In the genomic region with DNA sequence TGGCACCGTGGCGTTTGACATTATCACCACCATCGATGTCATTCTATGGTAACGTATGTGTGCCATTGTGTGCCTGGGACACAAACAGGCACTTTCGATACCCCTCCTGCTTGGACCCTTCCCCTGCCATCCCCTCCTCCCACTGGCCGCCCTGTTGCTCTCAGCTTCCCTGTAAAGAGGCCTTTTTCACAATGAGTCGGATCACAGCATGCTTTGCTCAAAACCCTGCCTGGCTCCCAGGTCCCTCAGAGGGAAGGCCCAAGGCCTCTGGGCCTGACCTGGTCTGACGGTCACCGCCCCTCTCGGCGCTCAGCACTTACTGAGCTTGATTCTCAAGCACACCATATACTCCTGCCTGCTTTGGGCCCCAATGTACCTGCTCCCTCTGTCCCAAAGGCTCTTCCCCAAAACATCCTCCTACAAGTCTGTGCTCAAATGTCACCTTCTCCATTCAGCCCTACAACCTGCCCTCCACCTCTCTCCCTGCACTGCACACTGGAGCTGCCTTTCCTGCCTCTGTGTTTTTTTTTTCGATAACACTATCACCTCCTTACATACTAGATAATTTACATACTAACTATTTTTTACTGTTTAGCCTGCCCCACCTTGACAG, we compare ENCODE assay signal across 22 cellular contexts.
"Had no signal": no experiment of that assay in that cellular context is flagged by ENCODE, and none has a peak within 500 bp of the region (broad histone marks: within the 10 kb centered on the region; RNA-seq: fewer than 3 reads in every experiment).

No MANE protein-coding gene starts in this region.

- H3K27ac ChIP-seq: adrenal gland, gastroesophageal sphincter, heart left ventricle, left ventricle myocardium inferior, ovary, psoas muscle, skin epidermis, testis, upper lobe of right lung had no signal

- H3K9me3 Mint-ChIP-seq: activated naive CD4-positive, alpha-beta T cell treated with anti-CD3 and anti-CD28 coated beads, Interleukin-2, amount 50 U/mL, for 72 hours; activated T-cell treated with anti-CD3 and anti-CD28 coated beads, Interleukin-2, amount 50 U/mL, for 72 hours; dendritic cell treated with granulocyte-macrophage colony-stimulating factor and Interleukin-4, amounts not matched to agents 40 ng/mL and 50 ng/mL, for 4 days had no signal

- H3K36me3 ChIP-seq: adrenal gland, gastroesophageal sphincter, heart left ventricle, left ventricle myocardium inferior, ovary, upper lobe of right lung had no signal

- H3K4me1 ChIP-seq: adrenal gland, testis, upper lobe of right lung had no signal

- H3K27me3 ChIP-seq: adrenal gland, heart left ventricle, ovary, testis, upper lobe of right lung had no signal

- H3K36me3 Mint-ChIP-seq: activated naive CD4-positive, alpha-beta T cell treated with anti-CD3 and anti-CD28 coated beads, Interleukin-2, amount 50 U/mL, for 72 hours; naive B cell had no signal

- H3K4me3 Mint-ChIP-seq: activated T-cell treated with anti-CD3 and anti-CD28 coated beads, Interleukin-2, amount 50 U/mL, for 72 hours; dendritic cell treated with granulocyte-macrophage colony-stimulating factor and Interleukin-4, amounts not matched to agents 40 ng/mL and 50 ng/mL, for 4 days had no signal

- H3K27me3 Mint-ChIP-seq: dendritic cell treated with granulocyte-macrophage colony-stimulating factor and Interleukin-4, amounts not matched to agents 40 ng/mL and 50 ng/mL, for 4 days had no signal

- ATAC-seq: activated CD4-positive, CD25-positive, alpha-beta regulatory T cell treated with anti-CD3 and anti-CD28 coated beads, Interleukin-2, amount 50 U/mL, for 24 hours; activated naive CD4-positive, alpha-beta T cell treated with anti-CD3 and anti-CD28 coated beads, Interleukin-2, amount 50 U/mL, for 72 hours; activated T-cell treated with anti-CD3 and anti-CD28 coated beads, Interleukin-2, amount 50 U/mL, for 72 hours; esophagus mucosa; gastroesophageal sphincter; heart left ventricle; psoas muscle; right cardiac atrium; upper lobe of right lung had no signal

- DNase-seq: activated CD8-positive, alpha-beta memory T cell treated with anti-CD3 and anti-CD28 coated beads for 24 hours; activated CD8-positive, alpha-beta memory T cell treated with anti-CD3 and anti-CD28 coated beads, Interleukin-2, amount 50 U/mL, for 48 hours; activated gamma-delta T cell; activated T-cell treated with anti-CD3 and anti-CD28 coated beads, Interleukin-2, amount 50 U/mL, for 72 hours; adrenal gland; effector CD8-positive, alpha-beta T cell; heart left ventricle; left ventricle myocardium inferior; mammary epithelial cell; naive B cell; ovary; psoas muscle; right cardiac atrium; T-helper 9 cell; testis; upper lobe of right lung had no signal

- H3K27ac Mint-ChIP-seq: activated naive CD4-positive, alpha-beta T cell treated with anti-CD3 and anti-CD28 coated beads, Interleukin-2, amount 50 U/mL, for 72 hours; activated T-cell treated with anti-CD3 and anti-CD28 coated beads, Interleukin-2, amount 50 U/mL, for 72 hours; dendritic cell treated with granulocyte-macrophage colony-stimulating factor and Interleukin-4, amounts not matched to agents 40 ng/mL and 50 ng/mL, for 4 days had no signal

- H3K9me3 ChIP-seq: adrenal gland, gastroesophageal sphincter, heart left ventricle, left ventricle myocardium inferior, ovary, psoas muscle, testis, upper lobe of right lung had no signal

- H3K4me3 ChIP-seq: adrenal gland, gastroesophageal sphincter, heart left ventricle, left ventricle myocardium inferior, ovary, psoas muscle, skin epidermis, testis, upper lobe of right lung had no signal
